ENCODE assay signal across 12 cellular contexts in the genomic region with DNA sequence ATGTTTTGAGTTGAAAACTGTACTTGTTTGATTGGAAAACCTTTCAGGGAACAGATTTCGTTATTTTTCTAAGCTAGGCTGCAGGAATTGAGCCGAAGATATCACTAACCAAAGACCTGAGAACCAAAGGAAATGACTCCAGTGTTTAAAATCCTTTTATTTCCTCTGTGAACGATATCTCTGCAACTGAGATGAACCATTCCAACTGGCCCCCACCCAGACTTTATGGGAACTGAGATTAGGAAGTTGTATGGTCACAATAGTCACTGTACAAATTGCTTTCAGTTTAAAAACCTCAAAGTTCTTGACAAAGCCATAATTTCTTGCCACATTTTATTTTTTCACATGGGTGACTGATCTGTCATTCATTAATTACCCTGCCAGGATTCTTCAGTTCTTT.
A peak's percentile ranks its signal among the peaks of the same experiment; 100 is the strongest.
DNase-seq lines count a peak whose midpoint lies in the region; ATAC-seq, FAIRE-seq and TF ChIP-seq lines count a peak whose summit lies in the region.
"Had no signal": no experiment of that assay in that cellular context is flagged by ENCODE, and none has a peak within 500 bp of the region (broad histone marks: within the 10 kb centered on the region; RNA-seq: fewer than 3 reads in every experiment).

No MANE protein-coding gene starts in this region.

- no peaks in the 10 kb centered on the region for H3K27me3 ChIP-seq in SK-N-SH (ENCODE audit: insufficient read depth)
- no peaks in the 10 kb centered on the region for H3K27me3 ChIP-seq in heart right ventricle
- H3K27me3 ChIP-seq in gastrocnemius medialis = no peaks in the 10 kb centered on the region

- H3K27ac ChIP-seq in SK-N-SH (ENCODE audit: low read depth in 2 of 2, low read length in 1 of 2) (peak overlapping the region; percentile 65 to 76), heart right ventricle (peak overlapping the region in 8 of 10 donors; percentile 20 to 75 (median 56)), gastrocnemius medialis (peak overlapping the region; percentile 3 to 39 (median 15))

- H3K9me3 ChIP-seq in SK-N-SH = no peaks in the 10 kb centered on the region
- peaks cover 0 to 7% (median 0%) of the 10 kb centered on the region in 11 donors for H3K9me3 ChIP-seq in heart right ventricle
- H3K9me3 ChIP-seq in gastrocnemius medialis = no peaks in the 10 kb centered on the region

- CTCF ChIA-PET in SK-N-SH (lab: Yijun Ruan, JAX) = interaction anchor here (1.5 kb wide), 1 partner anchor 1180 kb away, joined by 3 read pairs; no protein-coding TSS in a partner anchor

- 22% methylated on average over 3 of the region's 3 CpGs for WGBS in SK-N-SH (ENCODE audit: low lambda C conversion rate)
- 28 to 32% methylated on average over 3 of the region's 3 CpGs for WGBS in heart right ventricle, 2 donors

- POLR2A ChIA-PET in SK-N-SH (lab: Yijun Ruan, JAX) = no interaction called here

- H2AFZ ChIP-seq in SK-N-SH (ENCODE audit: low read depth) = no peak overlapping the region; the same call in 1 of the 2 replicates

- ATAC-seq in heart right ventricle (peak in 7 of 8 donors; percentile 52 to 79 (median 72)), gastrocnemius medialis (no peak)

- H3K9ac ChIP-seq in SK-N-SH = peak overlapping the region; percentile 11; the same call in 1 of the 2 replicates

- H3K4me2 ChIP-seq in SK-N-SH = peak overlapping the region; percentile 66

- TF ChIP-seq CTCF in SK-N-SH (IDR thresholded peaks at IDR 0.05) = no peak
- no peak for TF ChIP-seq CTCF in heart right ventricle (IDR thresholded peaks at IDR 0.05)
- TF ChIP-seq CTCF in gastrocnemius medialis (IDR thresholded peaks at IDR 0.05 in 4 of 5, conservative IDR thresholded peaks at IDR 0.05 in 1 of 5) = no peak

- H4K20me1 ChIP-seq in SK-N-SH (ENCODE audit: insufficient read depth) = no peaks in the 10 kb centered on the region

- TF ChIP-seq EP300 in SK-N-SH (IDR thresholded peaks at IDR 0.05; ENCODE audit: borderline replicate concordance in 1 of 2, low read depth in 1 of 2, low read length in 1 of 2) = no peak

- H3K4me3 ChIP-seq in SK-N-SH (ENCODE audit: low read depth in 2 of 2, low read length in 1 of 2) (peak overlapping the region in 1 of 2 experiments; percentile 44; a peak in 3 of 4 replicates), heart right ventricle (peak overlapping the region in 5 of 10 donors; percentile 12 to 29 (median 18)), gastrocnemius medialis (peak overlapping the region in 1 of 4 donors; percentile 3)

- H3K79me2 ChIP-seq in SK-N-SH (ENCODE audit: insufficient read depth) = peaks cover 72% of the 10 kb centered on the region

- no peak for TF ChIP-seq POLR2A in H54 (IDR thresholded peaks at IDR 0.05; ENCODE audit: low read depth, low read length)
- TF ChIP-seq POLR2A in gastrocnemius medialis (IDR thresholded peaks at IDR 0.05) = no peak

- no peaks in the 10 kb centered on the region for H3K9me2 ChIP-seq in SK-N-SH

- H3K36me3 ChIP-seq in SK-N-SH (replicated peaks in 1 of 2; ENCODE audit: control insufficient read depth in 1 of 2, insufficient read depth in 2 of 2, low read length in 1 of 2) = peaks cover 0 to 4% of the 10 kb centered on the region in 2 experiments
- H3K36me3 ChIP-seq in heart right ventricle = no peaks in the 10 kb centered on the region
- no peaks in the 10 kb centered on the region for H3K36me3 ChIP-seq in gastrocnemius medialis

- DNase-seq in H54 (ENCODE audit: insufficient read length, low spot score) (no peak), SK-N-SH (no peak), heart right ventricle (peak in 1 of 2 donors; percentile 62), gastrocnemius medialis (no peak), NCI-H69 (lab: John Stamatoyannopoulos, UW) (no peak), iPS-NIHi11 (ENCODE audit: low spot score) (no peak), UCSD-AML1 (lab: John Stamatoyannopoulos, UW; ENCODE audit: unreplicated experiment) (no peak)
- DNase-seq in effector CD8-positive, alpha-beta T cell (lab: John Stamatoyannopoulos, UW) = no peak
- DNase-seq: NCI-H1048, NCI-H748 treated with DMSO at 0.1 percent for 48 hours, trophoblast cell had no signal

- intact Hi-C loops in heart right ventricle (cut with DNase I) = no loop called here
- intact Hi-C loops in gastrocnemius medialis (cut with DNase I; ENCODE audit: low total_unique reads) = no loop called here

- TF ChIP-seq RAD21 in SK-N-SH (IDR thresholded peaks at IDR 0.05; ENCODE audit: low read length) = no peak

- H3K4me1 ChIP-seq in SK-N-SH (ENCODE audit: control insufficient read depth in 1 of 2, insufficient read depth in 2 of 2, low read depth in 1 of 2, low read length in 1 of 2) (peaks cover 17 to 33% of the 10 kb centered on the region in 2 experiments), heart right ventricle (peaks cover 12 to 50% (median 43%) of the 10 kb centered on the region in 9 donors), gastrocnemius medialis (peaks cover 39 to 43% of the 10 kb centered on the region in 2 donors)

- peak; percentile 48 for FAIRE-seq in H54 (lab: Jason Lieb, UNC)
- FAIRE-seq: islet of Langerhans had no signal

- in situ Hi-C loops in gastrocnemius medialis (cut with MboI; ENCODE audit: low sequenced_read_pairs in 4 of 4) = no loop called here

- peaks cover 16% of the 10 kb centered on the region for H3F3A ChIP-seq in SK-N-SH (replicated peaks; ENCODE audit: insufficient read depth)

TF ChIP-seq in SK-N-SH, 30 proteins besides CTCF, POLR2A, EP300 and RAD21:
- no peak for TF ChIP-seq YY1 (IDR thresholded peaks at IDR 0.05; ENCODE audit: low read depth)
- no peak for TF ChIP-seq CHD2 (IDR thresholded peaks at IDR 0.05; ENCODE audit: low read length, partially characterized antibody)
- TF ChIP-seq TAF1 (IDR thresholded peaks at IDR 0.05; ENCODE audit: borderline replicate concordance, low read depth, low read length) = no peak
- 0 out of 2 replicates have a peak, but pooled peaks have one; percentile 7 for TF ChIP-seq TCF12 (IDR thresholded peaks at IDR 0.05)

Comparison
In these comparisons a context has a peak if more than half of its experiments do, and no peak if none do; other contexts are left out.
1. H3K27ac ChIP-seq: peak in every context shown above with its lines; median percentile 70 in SK-N-SH; 56 in heart right ventricle; 15 in gastrocnemius medialis.
2. ATAC-seq: peak in heart right ventricle (7 of 8); none in gastrocnemius medialis (0 of 2).